Comparison of ENCODE assay signal across 1 cellular context in genomic region chr2:161677634-161678033, GRCh38.
TF ChIP-seq lines count a peak whose summit lies in the region.

No MANE protein-coding gene starts in this region.

TF ChIP-seq in HepG2, 621 proteins besides CTCF, POLR2A, EP300 and RAD21 (continued from another document):
- peak; percentile 37; the same call in 1 of the 2 replicates for TF ChIP-seq MNT (IDR thresholded peaks at IDR 0.05)
- TF ChIP-seq SIX1 (CRISPR knock-in tag; IDR thresholded peaks at IDR 0.05; ENCODE audit: borderline replicate concordance), result no peak
